33 cellular contexts compared by ENCODE assay signal in the genomic region with DNA sequence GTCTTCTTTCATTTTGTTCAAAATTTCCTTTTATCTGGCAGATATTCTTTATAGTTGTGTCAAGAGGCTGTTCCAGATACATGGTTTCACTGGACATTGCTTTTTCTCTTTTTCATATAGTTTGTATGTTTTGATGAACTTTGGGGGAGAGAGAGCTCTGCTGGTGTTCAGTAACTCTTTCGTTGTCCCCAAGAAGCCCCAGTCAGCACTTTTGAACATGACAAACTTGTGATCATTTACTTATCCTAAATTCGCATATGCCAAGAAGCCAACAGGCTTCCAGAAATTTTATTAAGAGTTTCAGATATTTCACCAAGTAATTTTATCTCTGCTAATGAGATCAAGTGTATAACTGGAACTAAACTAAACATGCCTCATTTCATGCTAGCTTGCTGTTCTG.
"Had no signal": no experiment of that assay in that cellular context is flagged by ENCODE, and none has a peak within 500 bp of the region (broad histone marks: within the 10 kb centered on the region; RNA-seq: fewer than 3 reads in every experiment).

No MANE protein-coding gene starts in this region.

- H3K4me2 ChIP-seq: SK-N-SH had no signal

- H3K9me3 Mint-ChIP-seq: activated naive CD4-positive, alpha-beta T cell treated with anti-CD3 and anti-CD28 coated beads for 36 hours; activated T-helper 1 cell treated with anti-CD3 and anti-CD28 coated beads, Interleukin-12 subunit alpha, Interleukin-12 subunit beta, Interleukin-2, Interleukin-4 antibody, amounts not matched to agents 30 ng/mL and 10 ng/mL and 1 ng/mL, durations not matched to agents 14 hours and 24 hours and 36 hours; brain; WTC11 had no signal

- H3K27ac Mint-ChIP-seq: activated CD4-positive, alpha-beta T cell treated with anti-CD3 and anti-CD28 coated beads for 36 hours; activated CD4-positive, alpha-beta T cell treated with anti-CD3 and anti-CD28 coated beads, Interleukin-2, amount 10 ng/mL, durations not matched to agents 7 days and 5 days; activated naive CD4-positive, alpha-beta T cell treated with anti-CD3 and anti-CD28 coated beads for 36 hours; activated naive CD8-positive, alpha-beta T cell; activated naive CD8-positive, alpha-beta T cell treated with anti-CD3 and anti-CD28 coated beads, Interleukin-2, amount 50 U/mL, for 24 hours; activated T-helper 1 cell treated with anti-CD3 and anti-CD28 coated beads, Interleukin-12 subunit alpha, Interleukin-12 subunit beta, Interleukin-2, Interleukin-4 antibody, amounts not matched to agents 30 ng/mL and 10 ng/mL and 1 ng/mL, durations not matched to agents 14 hours and 24 hours and 36 hours; T-helper 1 cell treated with Interleukin-12 subunit alpha and Interleukin-12 subunit beta and Interleukin-4 antibody, amounts not matched to agents 30 μg/mL and 1 μg/mL, for 36 hours; T-helper 2 cell treated with Interferon-gamma antibody and Interleukin-4, amounts not matched to agents 5 μg/mL and 100 μg/mL, for 36 hours; WTC11 had no signal

- H3K27ac ChIP-seq: SJCRH30 had no signal

- H3K9ac ChIP-seq: SK-N-SH had no signal

- H3K36me3 ChIP-seq: MG63, SJCRH30 had no signal

- H3K4me1 Mint-ChIP-seq: activated CD4-positive, alpha-beta T cell treated with anti-CD3 and anti-CD28 coated beads for 36 hours; activated CD4-positive, alpha-beta T cell treated with anti-CD3 and anti-CD28 coated beads, Interleukin-2, amount 10 ng/mL, durations not matched to agents 7 days and 5 days; activated naive CD8-positive, alpha-beta T cell treated with anti-CD3 and anti-CD28 coated beads, Interleukin-2, amount 50 U/mL, for 24 hours had no signal

- H3K27me3 ChIP-seq: MG63, SJCRH30 had no signal

- H3K4me1 ChIP-seq: SJCRH30 had no signal

- ATAC-seq: activated CD4-positive, alpha-beta T cell treated with anti-CD3 and anti-CD28 coated beads for 36 hours; activated CD4-positive, CD25-positive, alpha-beta regulatory T cell treated with anti-CD3 and anti-CD28 coated beads, Interleukin-2, amount 50 U/mL, for 24 hours; activated naive CD8-positive, alpha-beta T cell treated with anti-CD3 and anti-CD28 coated beads, Interleukin-2, amount 50 U/mL, for 24 hours; activated T-cell treated with anti-CD3 and anti-CD28 coated beads, Interleukin-2, amount 50 U/mL, for 4 hours; Panc1; WTC11 had no signal

- H3K36me3 Mint-ChIP-seq: activated naive CD8-positive, alpha-beta T cell; brain; WTC11 had no signal

- H3K9me3 ChIP-seq: MG63, SJCRH30, SK-N-SH had no signal

- H3K9me2 ChIP-seq: SK-N-SH had no signal

- H3K27me3 Mint-ChIP-seq: activated CD4-positive, alpha-beta T cell treated with anti-CD3 and anti-CD28 coated beads for 36 hours; activated CD4-positive, alpha-beta T cell treated with anti-CD3 and anti-CD28 coated beads, Interleukin-2, amount 10 ng/mL, durations not matched to agents 7 days and 5 days; activated naive CD8-positive, alpha-beta T cell; activated naive CD8-positive, alpha-beta T cell treated with anti-CD3 and anti-CD28 coated beads, Interleukin-2, amount 50 U/mL, for 24 hours; brain had no signal

- DNase-seq: activated CD4-positive, alpha-beta T cell treated with anti-CD3 and anti-CD28 coated beads for 36 hours; activated CD4-positive, alpha-beta T cell treated with anti-CD3 and anti-CD28 coated beads, Interleukin-2, amount 10 ng/mL, durations not matched to agents 7 days and 5 days; activated CD4-positive, alpha-beta T cell treated with anti-CD3 and anti-CD28 coated beads, Interleukin-2, amount 50 U/mL, for 48 hours; activated CD8-positive, alpha-beta memory T cell treated with anti-CD3 and anti-CD28 coated beads, Interleukin-2, amount 50 U/mL, for 4 hours; activated gamma-delta T cell treated with Interleukin-2 at 50 U/mL for 16 hours; activated naive CD4-positive, alpha-beta T cell treated with anti-CD3 and anti-CD28 coated beads for 36 hours; activated naive CD8-positive, alpha-beta T cell treated with anti-CD3 and anti-CD28 coated beads, Interleukin-2, amount 50 U/mL, for 24 hours; activated T-cell treated with anti-CD3 and anti-CD28 coated beads for 4 hours; activated T-cell treated with anti-CD3 and anti-CD28 coated beads, Interleukin-2, amount 50 U/mL, for 4 hours; anterior cingulate cortex; central memory CD4-positive, alpha-beta T cell; Kasumi-1; KG1; MG63; NCI-H1048; NCI-H1105 treated with DMSO at 0.1 percent for 48 hours; NCI-H1436; NCI-H1694; NCI-H1930; NCI-H2081 treated with DMSO at 0.1 percent for 48 hours; NCI-H446 treated with DMSO at 0.1 percent for 48 hours; NCI-H524; SHP77; SJCRH30; SK-N-SH had no signal

- H3K4me3 ChIP-seq: MG63, SJCRH30 had no signal

- H3K4me3 Mint-ChIP-seq: activated CD4-positive, alpha-beta T cell treated with anti-CD3 and anti-CD28 coated beads for 36 hours; activated CD4-positive, alpha-beta T cell treated with anti-CD3 and anti-CD28 coated beads, Interleukin-2, amount 10 ng/mL, durations not matched to agents 7 days and 5 days; activated naive CD4-positive, alpha-beta T cell treated with anti-CD3 and anti-CD28 coated beads for 36 hours; activated naive CD8-positive, alpha-beta T cell; activated naive CD8-positive, alpha-beta T cell treated with anti-CD3 and anti-CD28 coated beads, Interleukin-2, amount 50 U/mL, for 24 hours; activated T-cell treated with anti-CD3 and anti-CD28 coated beads, Interleukin-2, amount 50 U/mL, for 4 hours; activated T-helper 1 cell treated with anti-CD3 and anti-CD28 coated beads, Interleukin-12 subunit alpha, Interleukin-12 subunit beta, Interleukin-2, Interleukin-4 antibody, amounts not matched to agents 30 ng/mL and 10 ng/mL and 1 ng/mL, durations not matched to agents 14 hours and 24 hours and 36 hours; brain; T-helper 1 cell treated with Interleukin-12 subunit alpha and Interleukin-12 subunit beta and Interleukin-4 antibody, amounts not matched to agents 30 μg/mL and 1 μg/mL, for 36 hours; T-helper 2 cell treated with Interferon-gamma antibody and Interleukin-4, amounts not matched to agents 5 μg/mL and 100 μg/mL, for 36 hours; WTC11 had no signal
